28 cellular contexts compared by ENCODE assay signal in genomic region chr20:2446845-2447244, GRCh38. TPM values are rescaled to one million over a fixed set of nuclear protein-coding genes. Genes with fewer than 3 reads are reported as not detected.
DNase-seq lines count a peak whose midpoint lies in the region; ATAC-seq, FAIRE-seq and TF ChIP-seq lines count a peak whose summit lies in the region.
"Had no signal": no experiment of that assay in that cellular context is flagged by ENCODE, and none has a peak within 500 bp of the region (broad histone marks: within the 10 kb centered on the region; RNA-seq: fewer than 3 reads in every experiment).

No MANE protein-coding gene starts in this region.

- no peaks in the 10 kb centered on the region for H3K9me3 ChIP-seq in K562 (replicated peaks; ENCODE audit: control insufficient read depth, insufficient read depth, low read depth, low read length)
- H3K9me3 ChIP-seq in neural progenitor cell (ENCODE audit: low read depth): no peaks in the 10 kb centered on the region
- H3K9me3 ChIP-seq: neutrophil, prostate gland, transverse colon had no signal

- no peaks in the 10 kb centered on the region for H3K9me1 ChIP-seq in K562 (ENCODE audit: control insufficient read depth, insufficient read depth, low read length)

- ATAC-seq in K562 (no peak), GM21390 (IDR thresholded peaks at IDR 0.05; ENCODE audit: unreplicated experiment) (no peak), GM21526 (IDR thresholded peaks at IDR 0.05; ENCODE audit: low FRiP score, unreplicated experiment) (no peak)
- ATAC-seq: activated CD8-positive, alpha-beta T cell treated with anti-CD3 and anti-CD28 coated beads, Interleukin-2, amount 10 ng/mL, durations not matched to agents 7 days and 5 days; Panc1 had no signal

- in situ Hi-C loops in K562 (cut with MboI): loop anchor here (10.0 kb wide), 1 partner anchor 232 kb away; no protein-coding TSS in a partner anchor

- BruUV-seq in K562 (replicated peaks; lab: Mats Ljungman, UMichigan): no TSS peak

- no peaks in the 10 kb centered on the region for H3K9me3 Mint-ChIP-seq in neural progenitor cell
- H3K9me3 Mint-ChIP-seq: T-helper 1 cell treated with Interleukin-12 subunit alpha and Interleukin-12 subunit beta and Interleukin-4 antibody, amounts not matched to agents 30 μg/mL and 1 μg/mL, for 36 hours had no signal

- no peak for FAIRE-seq in K562 (lab: Jason Lieb, UNC)
- FAIRE-seq: endothelial cell of umbilical vein had no signal

- no peak for TF ChIP-seq RAD21 in K562 (CRISPR knock-in tag; conservative IDR thresholded peaks at IDR 0.05 in 1 of 2, IDR thresholded peaks at IDR 0.05 in 1 of 2)

- no peak overlapping the region for H3K4me2 ChIP-seq in K562 (ENCODE audit: insufficient read depth, low read length)
- no peak overlapping the region for H3K4me2 ChIP-seq in neural progenitor cell

- H2AFZ ChIP-seq in K562 (ENCODE audit: low read depth, low read length) (no peak overlapping the region), neural progenitor cell (replicated peaks) (no peak overlapping the region)

- H3K79me2 ChIP-seq in K562 (ENCODE audit: control insufficient read depth, insufficient read depth, low read length) (no peaks in the 10 kb centered on the region), neural progenitor cell (ENCODE audit: low read depth) (no peaks in the 10 kb centered on the region)

- DNase-seq in NCI-H748 (lab: John Stamatoyannopoulos, UW; ENCODE audit: unreplicated experiment): peak; percentile 33
- no peak for DNase-seq in NCI-H748 treated with DMSO at 0.1 percent for 48 hours (lab: John Stamatoyannopoulos, UW)
- DNase-seq in NCI-H524 (lab: John Stamatoyannopoulos, UW): peak; percentile 79 to 84
- no peak for DNase-seq in K562 (ENCODE audit: extremely low read depth in 1 of 4, low spot score in 3 of 4)
- DNase-seq in neural progenitor cell (ENCODE audit: low spot score): peak; percentile 34
- DNase-seq in activated CD8-positive, alpha-beta memory T cell treated with anti-CD3 and anti-CD28 coated beads for 24 hours: no peak
- DNase-seq: 8988T; activated CD8-positive, alpha-beta T cell treated with anti-CD3 and anti-CD28 coated beads, Interleukin-2, amount 10 ng/mL, durations not matched to agents 7 days and 5 days; activated gamma-delta T cell; AML-193; cerebellar nuclear complex; DMS79; dorsolateral prefrontal cortex; GF-D8; GOT3; kidney glomerular epithelial cell; NCI-H1436; transverse colon had no signal

- H4K20me1 ChIP-seq in K562 (replicated peaks; ENCODE audit: control insufficient read depth, insufficient read depth, low read length): no peaks in the 10 kb centered on the region; the same call in 1 of the 2 replicates
- no peaks in the 10 kb centered on the region for H4K20me1 ChIP-seq in neural progenitor cell (ENCODE audit: low read depth)

- H3K27me3 ChIP-seq in K562 (ENCODE audit: control insufficient read depth in 2 of 2, insufficient read depth in 2 of 2, low read length in 2 of 2) (peaks cover 0 to 3% of the 10 kb centered on the region in 2 experiments; a peak in 1 of 5 replicates), neural progenitor cell (no peaks in the 10 kb centered on the region)
- H3K27me3 ChIP-seq: dorsolateral prefrontal cortex, transverse colon had no signal

- H3F3A ChIP-seq in neural progenitor cell (ENCODE audit: low read depth): no peaks in the 10 kb centered on the region

- WGBS in K562 (ENCODE audit: insufficient coverage, low coverage, missing lambda C conversion rate): 5% methylated on average over 4 of the region's 4 CpGs

- peaks cover 2% of the 10 kb centered on the region for H3K27me3 Mint-ChIP-seq in neural progenitor cell (ENCODE audit: insufficient read depth, low read depth)

- POLR2A ChIA-PET in K562 (lab: Yijun Ruan, JAX): interaction anchor here (1.2 kb wide), 1 partner anchor 22 kb away, joined by 4 read pairs; no protein-coding TSS in a partner anchor

- H3K36me3 ChIP-seq in K562 (ENCODE audit: control insufficient read depth, insufficient read depth, low read length): no peaks in the 10 kb centered on the region
- no peaks in the 10 kb centered on the region for H3K36me3 ChIP-seq in neural progenitor cell
- H3K36me3 ChIP-seq: neutrophil, prostate gland, transverse colon had no signal

- CTCF ChIA-PET in K562 (lab: Yijun Ruan, JAX; ENCODE audit: low intra/inter-chr PET ratio): no interaction called here

- H3K4me3 ChIP-seq in K562 (no peak overlapping the region), neural progenitor cell (no peak overlapping the region)
- H3K4me3 ChIP-seq: dorsolateral prefrontal cortex, prostate gland, SK-N-MC, skin epidermis, transverse colon had no signal

- H3K27ac ChIP-seq in K562 (ENCODE audit: extremely low read depth, low read depth, low read length) (no peak overlapping the region), neural progenitor cell (no peak overlapping the region)
- H3K27ac ChIP-seq: dorsolateral prefrontal cortex, HL-60, neutrophil, prostate gland, SK-N-MC, skin epidermis, transverse colon had no signal

- TF ChIP-seq POLR2A in K562 (conservative IDR thresholded peaks at IDR 0.05): no peak

- no peak overlapping the region for H3K9ac ChIP-seq in K562 (ENCODE audit: insufficient read depth in 1 of 2, low read depth in 2 of 2, low read length in 2 of 2)
- H3K9ac ChIP-seq in neural progenitor cell: no peak overlapping the region

- H3K4me3 Mint-ChIP-seq in neural progenitor cell: no peak overlapping the region
- H3K4me3 Mint-ChIP-seq: activated CD8-positive, alpha-beta T cell treated with anti-CD3 and anti-CD28 coated beads, Interleukin-2, amount 10 ng/mL, durations not matched to agents 7 days and 5 days; T-helper 1 cell treated with Interleukin-12 subunit alpha and Interleukin-12 subunit beta and Interleukin-4 antibody, amounts not matched to agents 30 μg/mL and 1 μg/mL, for 36 hours had no signal

- no peak for TF ChIP-seq CTCF in K562 (IDR thresholded peaks at IDR 0.05 in 2 of 3, conservative IDR thresholded peaks at IDR 0.05 in 1 of 3; ENCODE audit: insufficient read depth in 2 of 3, low read depth in 1 of 3, low read length in 3 of 3)
- TF ChIP-seq CTCF in neural progenitor cell (IDR thresholded peaks at IDR 0.05): no peak

- H3K4me1 Mint-ChIP-seq in neural progenitor cell: no peaks in the 10 kb centered on the region

- H3K4me1 ChIP-seq in K562 (replicated peaks in 1 of 2; ENCODE audit: control insufficient read depth in 2 of 2, insufficient read depth in 2 of 2, low read length in 2 of 2): no peaks in the 10 kb centered on the region
- H3K4me1 ChIP-seq in neural progenitor cell: no peaks in the 10 kb centered on the region
- H3K4me1 ChIP-seq: prostate gland, transverse colon had no signal

- TF ChIP-seq EP300 in K562 (IDR thresholded peaks at IDR 0.05; ENCODE audit: low read length): no peak

- no peaks in the 10 kb centered on the region for H3K36me3 Mint-ChIP-seq in neural progenitor cell

- intact Hi-C loops in K562 (cut with micrococcal nuclease): no loop called here

- no peak overlapping the region for H3K27ac Mint-ChIP-seq in neural progenitor cell
- H3K27ac Mint-ChIP-seq: activated CD8-positive, alpha-beta T cell treated with anti-CD3 and anti-CD28 coated beads, Interleukin-2, amount 10 ng/mL, durations not matched to agents 7 days and 5 days; T-helper 1 cell treated with Interleukin-12 subunit alpha and Interleukin-12 subunit beta and Interleukin-4 antibody, amounts not matched to agents 30 μg/mL and 1 μg/mL, for 36 hours had no signal

TF ChIP-seq in K562, 482 proteins besides CTCF, POLR2A, EP300 and RAD21 (continues in another document):
- TF ChIP-seq E2F3 (CRISPR knock-in tag; IDR thresholded peaks at IDR 0.05) (no peak), ZNF324 (CRISPR knock-in tag; IDR thresholded peaks at IDR 0.05) (no peak), RFX1 (IDR thresholded peaks at IDR 0.05) (peak; percentile 57), CREB3L1 (IDR thresholded peaks at IDR 0.05; ENCODE audit: borderline replicate concordance, low read depth) (no peak), MAFG (tag; conservative IDR thresholded peaks at IDR 0.05) (no peak), MTA3 (IDR thresholded peaks at IDR 0.05; ENCODE audit: borderline replicate concordance) (no peak), ZNF133 (CRISPR knock-in tag; IDR thresholded peaks at IDR 0.05) (no peak), POLR2H (tag; IDR thresholded peaks at IDR 0.05; ENCODE audit: low read depth) (no peak)

RNA-seq across cellular contexts. Expression of gene SNRPB, which starts 23.7 kb away (rescaled TPM):
- 13.8 and 26.0 TPM in 2 replicates for total RNA-seq in K562 (2011; cell fraction: chromatin; rRNA removed; ENCODE audit: low replicate concordance)
- 47.4 TPM in 2 replicates for total RNA-seq in K562 (2011; cell fraction: nucleolus; rRNA removed)
- total RNA-seq in K562 (2011; cell fraction: nucleoplasm; rRNA removed): 29.4 and 35.5 TPM in 2 replicates
- total RNA-seq in K562 (2014; rRNA removed) (491 and 504 TPM in 2 replicates), K562 (2014; rRNA removed; fragmentation: Illumina TruSeq; extraction: Trizol) (181 and 186 TPM in 2 replicates), K562 (2015; rRNA removed; fragmentation: Illumina TruSeq; extraction: Trizol) (277 and 293 TPM in 2 replicates), K562 (2021) (428 and 431 TPM in 2 replicates), neural progenitor cell (ENCODE audit: low replicate concordance) (323 and 591 TPM in 2 replicates)
- polyA plus RNA-seq in K562 (2011; rRNA removed) (266 and 369 TPM in 2 replicates), K562 (2014; fragmentation: Illumina TruSeq; extraction: Trizol) (186 and 337 TPM in 2 replicates), K562 (2014; fragmentation: Nextera tagmentation; extraction: Ambion mirVana) (10 to 100 TPM; 13.1 to 65.7 TPM), K562 (2014; rRNA removed) (488 and 615 TPM in 2 replicates)
- polyA plus RNA-seq in K562 (2011; cell fraction: cytosol; rRNA removed): 371 and 530 TPM in 2 replicates
- 158 and 219 TPM in 2 replicates for polyA plus RNA-seq in K562 (2011; cell fraction: nucleus; rRNA removed)
- 207 and 262 TPM in 2 replicates for polyA plus RNA-seq in K562 (2012)
- polyA minus RNA-seq in K562 (2011; rRNA and poly(A)+ RNA removed): 96.2 and 112 TPM in 2 replicates
- 87.8 and 116 TPM in 2 replicates for polyA minus RNA-seq in K562 (2011; cell fraction: cytosol; rRNA and poly(A)+ RNA removed)
- polyA minus RNA-seq in K562 (2011; cell fraction: nucleus; rRNA and poly(A)+ RNA removed): 22.9 and 56.0 TPM in 2 replicates

Comparison
In these comparisons a context has a peak if more than half of its experiments do, and no peak if none do; other contexts are left out.
1. DNase-seq: peak in NCI-H748 (single experiment), NCI-H524 (2 of 2) and neural progenitor cell (single experiment); none in NCI-H748 treated with DMSO at 0.1 percent for 48 hours (single experiment), K562 (0 of 4) and activated CD8-positive, alpha-beta memory T cell treated with anti-CD3 and anti-CD28 coated beads for 24 hours (single experiment).